ENCODE assay signal across 24 cellular contexts in the genomic region with DNA sequence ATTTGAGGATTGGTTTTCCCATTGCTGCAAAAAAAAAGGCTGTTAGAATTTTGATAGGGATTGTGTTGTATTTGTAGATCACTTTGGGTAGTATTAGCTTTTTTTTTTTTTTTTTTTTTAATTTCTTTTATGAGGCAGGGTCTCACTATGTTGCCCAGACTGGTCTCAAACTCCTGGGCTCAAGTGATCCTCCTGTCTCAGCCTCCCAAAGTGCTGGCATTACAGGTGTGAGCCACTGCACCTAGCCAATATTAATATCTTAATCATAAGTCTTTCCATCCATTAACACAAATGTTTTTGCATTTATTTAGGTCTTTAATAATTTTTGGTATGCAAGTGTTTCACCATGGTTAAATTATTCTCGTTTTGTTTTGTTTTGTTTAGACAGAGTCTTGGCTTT. TPM values are rescaled to one million over a fixed set of nuclear protein-coding genes. Genes with fewer than 3 reads are reported as not detected.
"Had no signal": no experiment of that assay in that cellular context is flagged by ENCODE, and none has a peak within 500 bp of the region (broad histone marks: within the 10 kb centered on the region; RNA-seq: fewer than 3 reads in every experiment).

No MANE protein-coding gene starts in this region.

- DNase-seq: IMR-90, Kasumi-1, MM.1S, NCI-H1092 treated with DMSO at 0.1 percent for 48 hours, NCI-H1436, NCI-H187, NCI-H2029, NCI-H2081 treated with DMSO at 0.1 percent for 48 hours, NCI-H2171, NCI-H226, NCI-H446, NCI-H510A, NCI-H524 treated with DMSO at 0.1 percent for 48 hours, NCI-H69, NCI-H774, PC-3, SHP77, SK-N-SH, SW 1271 had no signal

- H3K27ac ChIP-seq: KMS-11 had no signal

- H3K9me3 ChIP-seq: SK-N-SH had no signal

- ATAC-seq: HepG2, Panc1, PC-3 had no signal

RNA-seq across cellular contexts. Expression of a gene that starts 23.0 kb away (rescaled TPM):
- total RNA-seq: HT1080, RPMI7951 had no signal
